Comparison of ENCODE assay signal across 9 cellular contexts in genomic region chr9:70902705-70903131, GRCh38.
DNase-seq lines count a peak whose midpoint lies in the region; ATAC-seq and TF ChIP-seq lines count a peak whose summit lies in the region.
"Had no signal": no experiment of that assay in that cellular context is flagged by ENCODE, and none has a peak within 500 bp of the region (broad histone marks: within the 10 kb centered on the region; RNA-seq: fewer than 3 reads in every experiment).

No MANE protein-coding gene starts in this region.

- in situ Hi-C loops in KBM-7 (cut with MboI; ENCODE audit: low pct_unique_long_range_greater_than_20kb, low sequenced_read_pairs): no loop called here

- no peak for TF ChIP-seq EP300 in ovary (IDR thresholded peaks at IDR 0.05)

- DNase-seq in AG10803 (ENCODE audit: low read depth) (peak; percentile 99), adipocyte (ENCODE audit: low read depth) (peak; percentile 91), kidney tubule cell (ENCODE audit: low spot score) (peak; percentile 98), ovary (no peak), NCI-H187 treated with DMSO at 0.1 percent for 48 hours (lab: John Stamatoyannopoulos, UW) (no peak), KBM-7 (no peak)
- DNase-seq in stimulated activated naive CD8-positive, alpha-beta T cell treated with anti-CD3 and anti-CD28 coated beads, Interleukin-15, amount 100 ng/mL, for 72 hours: no peak
- DNase-seq: DND-41 had no signal

- peak overlapping the region; percentile 0; the same call in 1 of the 2 replicates for H3K4me3 ChIP-seq in AG10803 (ENCODE audit: low read length)
- H3K4me3 ChIP-seq in adipocyte (ENCODE audit: low read length): peak overlapping the region; percentile 66
- no peak overlapping the region for H3K4me3 ChIP-seq in ovary

- peak; percentile 82 for ATAC-seq in HG02981 (IDR thresholded peaks at IDR 0.05; ENCODE audit: unreplicated experiment)
- no peak for ATAC-seq in stimulated activated naive CD8-positive, alpha-beta T cell treated with anti-CD3 and anti-CD28 coated beads, Interleukin-15, amount 100 ng/mL, for 72 hours

- H3K36me3 ChIP-seq in adipocyte (ENCODE audit: control insufficient read depth, insufficient read depth, low read length, severe bottlenecking) (no peaks in the 10 kb centered on the region), ovary (no peaks in the 10 kb centered on the region)

- peaks cover 6% of the 10 kb centered on the region for H3K4me1 ChIP-seq in adipocyte (ENCODE audit: control insufficient read depth, insufficient read depth, low read length)
- H3K4me1 ChIP-seq in ovary (ENCODE audit: insufficient read depth): no peaks in the 10 kb centered on the region

- intact Hi-C loops in ovary (cut with DNase I): no loop called here

- H3K27me3 Mint-ChIP-seq in stimulated activated naive CD8-positive, alpha-beta T cell treated with anti-CD3 and anti-CD28 coated beads, Interleukin-15, amount 100 ng/mL, for 72 hours: no peaks in the 10 kb centered on the region

- TF ChIP-seq POLR2A in ovary (IDR thresholded peaks at IDR 0.05): no peak

- H3K27ac Mint-ChIP-seq in stimulated activated naive CD8-positive, alpha-beta T cell treated with anti-CD3 and anti-CD28 coated beads, Interleukin-15, amount 100 ng/mL, for 72 hours: peak overlapping the region in 1 of 2 donors; percentile 44

- H3K9ac ChIP-seq in adipocyte (ENCODE audit: low read length): peak overlapping the region; percentile 51

- no peaks in the 10 kb centered on the region for H3K4me1 Mint-ChIP-seq in stimulated activated naive CD8-positive, alpha-beta T cell treated with anti-CD3 and anti-CD28 coated beads, Interleukin-15, amount 100 ng/mL, for 72 hours

- TF ChIP-seq CTCF in AG10803 (conservative IDR thresholded peaks at IDR 0.05; ENCODE audit: low read length): no peak
- TF ChIP-seq CTCF in ovary (IDR thresholded peaks at IDR 0.05): no peak

- H3K9me3 ChIP-seq in adipocyte (ENCODE audit: control insufficient read depth, low read length) (no peaks in the 10 kb centered on the region), ovary (no peaks in the 10 kb centered on the region)

- H3K27me3 ChIP-seq in adipocyte (replicated peaks; ENCODE audit: control insufficient read depth, insufficient read depth, low read length) (no peaks in the 10 kb centered on the region), ovary (no peaks in the 10 kb centered on the region)

- no peak overlapping the region for H3K27ac ChIP-seq in ovary

- no peaks in the 10 kb centered on the region for H3K9me3 Mint-ChIP-seq in stimulated activated naive CD8-positive, alpha-beta T cell treated with anti-CD3 and anti-CD28 coated beads, Interleukin-15, amount 100 ng/mL, for 72 hours

- WGBS in ovary, 3 donors: 34 to 45% (median 41%) methylated on average over 6 of the region's 6 CpGs

- no peak overlapping the region for H3K4me3 Mint-ChIP-seq in stimulated activated naive CD8-positive, alpha-beta T cell treated with anti-CD3 and anti-CD28 coated beads, Interleukin-15, amount 100 ng/mL, for 72 hours

Comparison
In these comparisons a context has a peak if more than half of its experiments do, and no peak if none do; other contexts are left out.
1. DNase-seq: peak in AG10803 (single experiment), adipocyte (single experiment) and kidney tubule cell (single experiment); none in ovary (0 of 5), NCI-H187 treated with DMSO at 0.1 percent for 48 hours (single experiment), KBM-7 (single experiment) and stimulated activated naive CD8-positive, alpha-beta T cell treated with anti-CD3 and anti-CD28 coated beads, Interleukin-15, amount 100 ng/mL, for 72 hours (0 of 2).